In genomic region chr2:128624425-128624795, GRCh38 we compare ENCODE assay signal across 13 cellular contexts.
DNase-seq lines count a peak whose midpoint lies in the region; ATAC-seq, FAIRE-seq and TF ChIP-seq lines count a peak whose summit lies in the region.
"Had no signal": no experiment of that assay in that cellular context is flagged by ENCODE, and none has a peak within 500 bp of the region (broad histone marks: within the 10 kb centered on the region; RNA-seq: fewer than 3 reads in every experiment).

No MANE protein-coding gene starts in this region.

- no peak overlapping the region for H3K27ac ChIP-seq in neural progenitor cell
- H3K27ac ChIP-seq in endodermal cell (ENCODE audit: low read depth, low read length): no peak overlapping the region
- H3K27ac ChIP-seq: right lobe of liver had no signal

- H3K9ac ChIP-seq in neural progenitor cell (no peak overlapping the region), endodermal cell (ENCODE audit: extremely low read depth, low read length, poor library complexity, severe bottlenecking) (no peak overlapping the region)

- no peak for TF ChIP-seq POLR2A in GM12892 (IDR thresholded peaks at IDR 0.05; ENCODE audit: low read depth, low read length)

- H3K4me1 ChIP-seq in neural progenitor cell (peaks cover 7% of the 10 kb centered on the region), endodermal cell (ENCODE audit: control insufficient read depth, insufficient read depth, low read length) (peaks cover 8% of the 10 kb centered on the region)
- H3K4me1 ChIP-seq: right lobe of liver had no signal

- H3K27me3 Mint-ChIP-seq in activated naive CD8-positive, alpha-beta T cell treated with anti-CD3 and anti-CD28 coated beads, Interleukin-2, amount 50 U/mL, for 24 hours: peaks cover 7% of the 10 kb centered on the region
- H3K27me3 Mint-ChIP-seq in neural progenitor cell (ENCODE audit: insufficient read depth, low read depth) (peaks cover 16% of the 10 kb centered on the region), endodermal cell (ENCODE audit: insufficient read depth) (peaks cover 11% of the 10 kb centered on the region), T-helper 17 cell (peaks cover 26% of the 10 kb centered on the region)

- no peak overlapping the region for H3K4me3 ChIP-seq in neural progenitor cell
- H3K4me3 ChIP-seq in endodermal cell (ENCODE audit: low read length): no peak overlapping the region
- H3K4me3 ChIP-seq: right lobe of liver had no signal

- H3K79me2 ChIP-seq in neural progenitor cell (ENCODE audit: low read depth): no peaks in the 10 kb centered on the region

- H3K9me3 Mint-ChIP-seq in activated naive CD8-positive, alpha-beta T cell treated with anti-CD3 and anti-CD28 coated beads, Interleukin-2, amount 50 U/mL, for 24 hours: no peaks in the 10 kb centered on the region
- peaks cover 5% of the 10 kb centered on the region for H3K9me3 Mint-ChIP-seq in neural progenitor cell
- H3K9me3 Mint-ChIP-seq in endodermal cell: no peaks in the 10 kb centered on the region

- H3K36me3 Mint-ChIP-seq in activated naive CD8-positive, alpha-beta T cell treated with anti-CD3 and anti-CD28 coated beads, Interleukin-2, amount 50 U/mL, for 24 hours (ENCODE audit: low read depth): no peaks in the 10 kb centered on the region
- H3K36me3 Mint-ChIP-seq in neural progenitor cell: no peaks in the 10 kb centered on the region
- H3K36me3 Mint-ChIP-seq in endodermal cell (ENCODE audit: low read depth): no peaks in the 10 kb centered on the region
- no peaks in the 10 kb centered on the region for H3K36me3 Mint-ChIP-seq in T-helper 17 cell (ENCODE audit: low read depth)

- TF ChIP-seq CTCF in neural progenitor cell (IDR thresholded peaks at IDR 0.05): no peak
- no peak for TF ChIP-seq CTCF in endodermal cell (conservative IDR thresholded peaks at IDR 0.05)

- H3F3A ChIP-seq in neural progenitor cell (ENCODE audit: low read depth): no peaks in the 10 kb centered on the region

- WGBS in endodermal cell (ENCODE audit: insufficient coverage in 1 of 2, insufficient read length in 1 of 2), 2 experiments: 89 to 94% methylated on average over 5 to 9 of the region's 10 CpGs

- H3K4me2 ChIP-seq in neural progenitor cell: no peak overlapping the region

- no peak overlapping the region for H3K4me3 Mint-ChIP-seq in activated naive CD8-positive, alpha-beta T cell treated with anti-CD3 and anti-CD28 coated beads, Interleukin-2, amount 50 U/mL, for 24 hours
- H3K4me3 Mint-ChIP-seq in neural progenitor cell (no peak overlapping the region), endodermal cell (no peak overlapping the region), T-helper 17 cell (no peak overlapping the region)

- FAIRE-seq in GM12892 (lab: Jason Lieb, UNC): peak; percentile 85
- FAIRE-seq: frontal cortex, islet of Langerhans had no signal

- H3K9me3 ChIP-seq in neural progenitor cell (ENCODE audit: low read depth) (no peaks in the 10 kb centered on the region), endodermal cell (ENCODE audit: control insufficient read depth, low read length) (no peaks in the 10 kb centered on the region), T-helper 17 cell (ENCODE audit: control insufficient read depth, low read length, poor library complexity, severe bottlenecking) (no peaks in the 10 kb centered on the region)
- H3K9me3 ChIP-seq: right lobe of liver had no signal

- H3K27ac Mint-ChIP-seq in activated naive CD8-positive, alpha-beta T cell treated with anti-CD3 and anti-CD28 coated beads, Interleukin-2, amount 50 U/mL, for 24 hours: peak overlapping the region; percentile 71
- H3K27ac Mint-ChIP-seq in neural progenitor cell: peak overlapping the region; percentile 34
- H3K27ac Mint-ChIP-seq in endodermal cell: no peak overlapping the region
- H3K27ac Mint-ChIP-seq in T-helper 17 cell: no peak overlapping the region

- no peaks in the 10 kb centered on the region for H3K27me3 ChIP-seq in neural progenitor cell
- no peaks in the 10 kb centered on the region for H3K27me3 ChIP-seq in endodermal cell (ENCODE audit: control insufficient read depth, insufficient read depth, low read length, poor library complexity, severe bottlenecking)
- H3K27me3 ChIP-seq: right lobe of liver had no signal

- ATAC-seq in HG02610 (IDR thresholded peaks at IDR 0.05; ENCODE audit: unreplicated experiment): peak; percentile 8
- peak; percentile 31 for ATAC-seq in activated naive CD8-positive, alpha-beta T cell treated with anti-CD3 and anti-CD28 coated beads, Interleukin-2, amount 50 U/mL, for 24 hours
- no peak for ATAC-seq in T-helper 17 cell
- ATAC-seq: right lobe of liver had no signal

- no peak overlapping the region for H2AFZ ChIP-seq in neural progenitor cell (replicated peaks)

- H4K20me1 ChIP-seq in neural progenitor cell (ENCODE audit: low read depth): no peaks in the 10 kb centered on the region

- peaks cover 14% of the 10 kb centered on the region for H3K4me1 Mint-ChIP-seq in activated naive CD8-positive, alpha-beta T cell treated with anti-CD3 and anti-CD28 coated beads, Interleukin-2, amount 50 U/mL, for 24 hours
- peaks cover 42% of the 10 kb centered on the region for H3K4me1 Mint-ChIP-seq in neural progenitor cell
- H3K4me1 Mint-ChIP-seq in endodermal cell: peaks cover 13% of the 10 kb centered on the region
- H3K4me1 Mint-ChIP-seq in T-helper 17 cell: peaks cover 2% of the 10 kb centered on the region

- DNase-seq in GM12892 (ENCODE audit: insufficient read length): no peak
- peak; percentile 5 for DNase-seq in activated naive CD8-positive, alpha-beta T cell treated with anti-CD3 and anti-CD28 coated beads, Interleukin-2, amount 50 U/mL, for 24 hours
- no peak for DNase-seq in neural progenitor cell (ENCODE audit: low spot score)
- DNase-seq in endodermal cell: no peak
- DNase-seq in NCI-H2171 treated with DMSO at 0.1 percent for 48 hours (lab: John Stamatoyannopoulos, UW): no peak
- DNase-seq in activated CD4-positive, CD25-positive, alpha-beta regulatory T cell (lab: John Stamatoyannopoulos, UW): no peak
- DNase-seq in T-helper 17 cell: no peak
- DNase-seq: anterior cingulate cortex; effector CD8-positive, alpha-beta T cell had no signal

- H3K36me3 ChIP-seq in neural progenitor cell (no peaks in the 10 kb centered on the region), endodermal cell (ENCODE audit: control insufficient read depth, insufficient read depth, low read length) (no peaks in the 10 kb centered on the region)
- H3K36me3 ChIP-seq: right lobe of liver had no signal

Comparison
In these comparisons a context has a peak if more than half of its experiments do, and no peak if none do; other contexts are left out.
1. H3K27ac Mint-ChIP-seq: peak in activated naive CD8-positive, alpha-beta T cell treated with anti-CD3 and anti-CD28 coated beads, Interleukin-2, amount 50 U/mL, for 24 hours (single experiment) and neural progenitor cell (single experiment); none in endodermal cell (single experiment) and T-helper 17 cell (single experiment).